Comparison of ENCODE assay signal across 1 cellular context in the genomic region with DNA sequence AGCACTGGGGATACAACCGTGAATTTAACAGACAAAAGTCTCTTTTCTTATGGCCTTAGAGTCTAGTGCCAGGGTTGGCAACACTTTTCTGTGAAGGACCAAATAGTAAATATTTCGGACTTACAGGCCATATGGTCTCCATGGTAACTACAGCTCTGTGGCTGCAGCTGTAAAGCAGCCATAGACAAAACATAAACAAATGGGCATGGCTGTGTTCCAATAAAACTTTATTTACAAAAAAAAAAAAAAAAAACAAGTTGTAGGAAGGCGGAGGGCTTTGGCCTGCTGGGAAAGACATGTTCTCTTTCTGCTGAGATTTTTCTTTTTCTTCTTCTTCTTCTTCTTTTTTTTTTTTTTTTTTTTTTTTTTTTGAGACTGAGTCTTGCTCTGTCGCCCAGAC.
TF ChIP-seq lines count a peak whose summit lies in the region.

No MANE protein-coding gene starts in this region.

TF ChIP-seq in K562, 482 proteins besides CTCF, POLR2A, EP300 and RAD21 (continued from another document):
- peak; percentile 50 for TF ChIP-seq RFX1 (IDR thresholded peaks at IDR 0.05)
- no peak for TF ChIP-seq PHB (CRISPR knock-in tag; IDR thresholded peaks at IDR 0.05)
